ENCODE assay signal across 9 cellular contexts in genomic region chr17:18624862-18625501, GRCh38. TPM values are rescaled to one million over a fixed set of nuclear protein-coding genes. Genes with fewer than 3 reads are reported as not detected.
DNase-seq lines count a peak whose midpoint lies in the region; ATAC-seq and TF ChIP-seq lines count a peak whose summit lies in the region.
"Not testable (repeated sequence)": the region's sequence is repeated elsewhere in the genome, so short reads cannot be mapped to it uniquely, and the experiment has no call there.
"Had no signal": no experiment of that assay in that cellular context is flagged by ENCODE, and none has a peak within 500 bp of the region (broad histone marks: within the 10 kb centered on the region; RNA-seq: fewer than 3 reads in every experiment).

No MANE protein-coding gene starts in this region.

- intact Hi-C loops in CD8-positive, alpha-beta T cell (cut with DNase I, micrococcal nuclease): loop anchor here in 1 of 2 experiments (5.0 kb wide), 1 partner anchor 167 kb away; no protein-coding TSS in a partner anchor

- H3K9me3 Mint-ChIP-seq in CD8-positive, alpha-beta T cell; osteocyte (ENCODE audit: unreplicated experiment): not testable (repeated sequence)

- H3K36me3 ChIP-seq in CD8-positive, alpha-beta T cell (ENCODE audit: insufficient read depth, low read length); right atrium auricular region: not testable (repeated sequence)

- POLR2A ChIA-PET in CD8-positive, alpha-beta T cell (lab: Charles Lee): not testable (repeated sequence)

- peak; percentile 29 for ATAC-seq in CD8-positive, alpha-beta T cell
- ATAC-seq in GM21717 (IDR thresholded peaks at IDR 0.05; ENCODE audit: unreplicated experiment): peak; percentile 30

- not testable (repeated sequence) for TF ChIP-seq CTCF in CD8-positive, alpha-beta T cell (IDR thresholded peaks at IDR 0.05); LNCaP clone FGC (IDR thresholded peaks at IDR 0.05; ENCODE audit: control insufficient read depth, extremely low read depth, insufficient read depth); right atrium auricular region (IDR thresholded peaks at IDR 0.05); osteocyte (IDR thresholded peaks at IDR 0.05)

- H3K4me1 ChIP-seq in CD8-positive, alpha-beta T cell (ENCODE audit: insufficient read depth, low read length); right atrium auricular region: not testable (repeated sequence)

- H3K9me3 ChIP-seq in CD8-positive, alpha-beta T cell (ENCODE audit: low read length); right atrium auricular region: not testable (repeated sequence)

- not testable (repeated sequence) for H3K36me3 Mint-ChIP-seq in CD8-positive, alpha-beta T cell; osteocyte (ENCODE audit: unreplicated experiment)

- CTCF ChIA-PET in CD8-positive, alpha-beta T cell (lab: Charles Lee): not testable (repeated sequence)

- DNase-seq in CD8-positive, alpha-beta T cell: peak in 1 of 7 experiments; percentile 22
- DNase-seq in LNCaP clone FGC (ENCODE audit: low read depth); right atrium auricular region (ENCODE audit: low spot score): not testable (repeated sequence)
- DNase-seq in activated T-cell treated with anti-CD3 and anti-CD28 coated beads for 1 hour (ENCODE audit: low read depth): peak; percentile 7
- DNase-seq in osteocyte (ENCODE audit: extremely low spot score, unreplicated experiment): peak; percentile 66
- DNase-seq in substantia nigra (lab: John Stamatoyannopoulos, UW): peak in 2 of 49 donors; percentile 20 to 59

- H3K4me3 ChIP-seq in CD8-positive, alpha-beta T cell (ENCODE audit: low read depth, low read length): peak overlapping the region; percentile 30
- peak overlapping the region; percentile 49 for H3K4me3 ChIP-seq in LNCaP clone FGC (ENCODE audit: low read depth, low read length)
- peak overlapping the region; percentile 35 to 46 for H3K4me3 ChIP-seq in right atrium auricular region

- not testable (repeated sequence) for H3K4me1 Mint-ChIP-seq in CD8-positive, alpha-beta T cell (ENCODE audit: low read depth); osteocyte (ENCODE audit: unreplicated experiment)

- H3K27me3 Mint-ChIP-seq in CD8-positive, alpha-beta T cell (ENCODE audit: low read depth); osteocyte (ENCODE audit: unreplicated experiment): not testable (repeated sequence)

- not testable (repeated sequence) for H3K27me3 ChIP-seq in CD8-positive, alpha-beta T cell (ENCODE audit: insufficient read depth, low read length); right atrium auricular region

- peak overlapping the region; percentile 42 for H3K27ac ChIP-seq in CD8-positive, alpha-beta T cell (ENCODE audit: low read depth, low read length)
- H3K27ac ChIP-seq in cingulate gyrus (ENCODE audit: low read depth, low read length) (peak overlapping the region; percentile 19), right atrium auricular region (peak overlapping the region; percentile 48 to 64), substantia nigra (ENCODE audit: low read depth, low read length, poor library complexity, severe bottlenecking) (peak overlapping the region; percentile 45)

- peak overlapping the region; percentile 81 for H3K4me3 Mint-ChIP-seq in CD8-positive, alpha-beta T cell
- not testable (repeated sequence) for H3K4me3 Mint-ChIP-seq in osteocyte (ENCODE audit: unreplicated experiment)

- H3K27ac Mint-ChIP-seq in CD8-positive, alpha-beta T cell: peak overlapping the region; percentile 84
- not testable (repeated sequence) for H3K27ac Mint-ChIP-seq in osteocyte (ENCODE audit: unreplicated experiment)

RNA-seq across cellular contexts. Expression of gene TBC1D28, which starts 19.2 kb away (rescaled TPM):
- not detected for total RNA-seq in CD8-positive, alpha-beta T cell
- not detected for total RNA-seq in right atrium auricular region
- not detected in 2 replicates for total RNA-seq in osteocyte
- total RNA-seq: M059J had no signal

RNA-seq across cellular contexts. Expression of gene FOXO3B, which starts 57.1 kb away (rescaled TPM):
- 1 to 10 TPM; 4.3 to 5.7 TPM for total RNA-seq in CD8-positive, alpha-beta T cell
- total RNA-seq in right atrium auricular region: 1 to 10 TPM; 4.7 to 8.5 TPM
- 8.0 and 9.6 TPM in 2 replicates for total RNA-seq in osteocyte
